ENCODE assay signal across 25 cellular contexts in the genomic region with DNA sequence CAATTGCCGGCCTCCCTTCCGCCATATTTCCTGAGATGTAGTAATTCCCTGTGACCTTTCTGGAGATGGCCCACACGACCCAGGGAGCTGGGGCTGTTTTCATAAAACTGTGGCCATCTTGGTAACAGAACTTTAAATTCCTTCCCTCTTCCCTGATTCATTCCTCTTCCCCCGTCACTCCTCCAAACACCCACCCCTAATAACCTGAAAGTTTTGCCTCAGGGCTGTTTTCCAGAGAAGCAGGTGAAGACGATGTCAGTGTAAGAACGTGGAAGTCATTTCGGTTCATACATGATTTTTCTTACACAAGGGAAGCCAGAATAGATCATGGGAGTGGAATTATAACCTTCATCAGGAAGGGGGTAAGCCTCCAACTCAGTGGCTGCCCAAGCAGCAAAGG.
"Had no signal": no experiment of that assay in that cellular context is flagged by ENCODE, and none has a peak within 500 bp of the region (broad histone marks: within the 10 kb centered on the region; RNA-seq: fewer than 3 reads in every experiment).

No MANE protein-coding gene starts in this region.

- H3K4me3 Mint-ChIP-seq: memory B cell; naive B cell; naive thymus-derived CD8-positive, alpha-beta T cell had no signal

- H3K9me3 Mint-ChIP-seq: memory B cell; naive thymus-derived CD8-positive, alpha-beta T cell had no signal

- H3K4me3 ChIP-seq: coronary artery, dorsolateral prefrontal cortex, esophagus squamous epithelium, gastrocnemius medialis, heart right ventricle, left lung, lower lobe of right lung, mucosa of descending colon had no signal

- H3K27ac Mint-ChIP-seq: memory B cell, naive B cell had no signal

- H3K4me1 Mint-ChIP-seq: memory B cell, naive B cell had no signal

- H3K27ac ChIP-seq: coronary artery, dorsolateral prefrontal cortex, epithelial cell of prostate, esophagus squamous epithelium, gastrocnemius medialis, heart right ventricle, left lung, lower lobe of right lung had no signal

- DNase-seq: dermis blood vessel endothelial cell; dorsolateral prefrontal cortex; effector CD4-positive, alpha-beta T cell; effector memory CD4-positive, alpha-beta T cell; erythroblast; esophagus squamous epithelium; foreskin fibroblast; foreskin melanocyte; gastrocnemius medialis; glutamatergic neuron; head of caudate nucleus; heart right ventricle; hippocampal formation; left cardiac atrium; left lung; left ventricle myocardium superior; lower lobe of right lung; mesendoderm; mucosa of descending colon; naive B cell; naive thymus-derived CD8-positive, alpha-beta T cell had no signal

- H3K36me3 ChIP-seq: esophagus squamous epithelium, gastrocnemius medialis, heart right ventricle, left lung, lower lobe of right lung had no signal

- H3K9me3 ChIP-seq: esophagus squamous epithelium, gastrocnemius medialis, heart right ventricle, left lung, lower lobe of right lung, mucosa of descending colon had no signal

- ATAC-seq: esophagus mucosa; gastrocnemius medialis; heart right ventricle; left cardiac atrium; left lung; left ventricle myocardium superior; lower lobe of right lung; mucosa of descending colon; naive thymus-derived CD8-positive, alpha-beta T cell had no signal

- H3K27me3 ChIP-seq: esophagus squamous epithelium, gastrocnemius medialis, heart right ventricle, left lung had no signal

- H3K4me1 ChIP-seq: esophagus squamous epithelium, gastrocnemius medialis, left lung, lower lobe of right lung had no signal

- H3K36me3 Mint-ChIP-seq: memory B cell; naive B cell; naive thymus-derived CD8-positive, alpha-beta T cell had no signal
